ENCODE assay signal across 39 cellular contexts in genomic region chr1:223647249-223647648, GRCh38. TPM values are rescaled to one million over a fixed set of nuclear protein-coding genes. Genes with fewer than 3 reads are reported as not detected.
"Had no signal": no experiment of that assay in that cellular context is flagged by ENCODE, and none has a peak within 500 bp of the region (broad histone marks: within the 10 kb centered on the region; RNA-seq: fewer than 3 reads in every experiment).

No MANE protein-coding gene starts in this region.

- ATAC-seq: activated CD8-positive, alpha-beta T cell treated with anti-CD3 and anti-CD28 coated beads for 36 hours; activated naive CD4-positive, alpha-beta T cell treated with anti-CD3 and anti-CD28 coated beads, Interleukin-2, amount 50 U/mL, for 72 hours; activated T-cell treated with anti-CD3 and anti-CD28 coated beads, Interleukin-2, amount 50 U/mL, for 4 hours; activated T-cell treated with anti-CD3 and anti-CD28 coated beads, Interleukin-2, amount 50 U/mL, for 72 hours; activated T-helper 17 cell treated with anti-CD3 and anti-CD28 coated beads, Interleukin-2, amount 50 U/mL, for 72 hours; body of pancreas had no signal

- H3K27ac Mint-ChIP-seq: activated B cell treated with CpG ODN at 0.5 μM for 24 hours; activated CD4-positive, alpha-beta memory T cell treated with anti-CD3 and anti-CD28 coated beads for 36 hours; activated CD4-positive, alpha-beta T cell treated with anti-CD3 and anti-CD28 coated beads, Interleukin-2, amount 10 ng/mL, durations not matched to agents 24 days and 14 days; activated CD8-positive, alpha-beta T cell treated with anti-CD3 and anti-CD28 coated beads for 36 hours; activated naive CD4-positive, alpha-beta T cell treated with anti-CD3 and anti-CD28 coated beads for 36 hours; activated naive CD4-positive, alpha-beta T cell treated with anti-CD3 and anti-CD28 coated beads, Interleukin-2, amount 50 U/mL, for 72 hours; activated naive CD8-positive, alpha-beta T cell treated with anti-CD3 and anti-CD28 coated beads for 36 hours; activated T-cell treated with anti-CD3 and anti-CD28 coated beads, Interleukin-2, amount 50 U/mL, for 72 hours; activated T-helper 1 cell treated with anti-CD3 and anti-CD28 coated beads, Interleukin-12 subunit alpha, Interleukin-12 subunit beta, Interleukin-2, Interleukin-4 antibody, amounts not matched to agents 30 ng/mL and 10 ng/mL and 1 ng/mL, durations not matched to agents 14 hours and 24 hours and 36 hours; activated T-helper 17 cell treated with anti-CD3 and anti-CD28 coated beads, Interleukin-2, amount 50 U/mL, for 72 hours; T-helper 1 cell treated with Interleukin-12 subunit alpha and Interleukin-12 subunit beta and Interleukin-4 antibody, amounts not matched to agents 30 μg/mL and 1 μg/mL, for 36 hours; T-helper 2 cell treated with Interferon-gamma antibody and Interleukin-4, amounts not matched to agents 5 μg/mL and 100 μg/mL, for 36 hours had no signal

- H3K27me3 ChIP-seq: adrenal gland, body of pancreas, brain microvascular endothelial cell, breast epithelium had no signal

- H3K27ac ChIP-seq: adrenal gland, body of pancreas, brain microvascular endothelial cell, breast epithelium, WERI-Rb-1 had no signal

- H3K9me3 ChIP-seq: adrenal gland, body of pancreas, breast epithelium had no signal

- H3K36me3 ChIP-seq: adrenal gland, brain microvascular endothelial cell, breast epithelium, WERI-Rb-1 had no signal

- H3K4me3 Mint-ChIP-seq: activated B cell treated with CpG ODN at 0.5 μM for 24 hours; activated CD4-positive, alpha-beta memory T cell treated with anti-CD3 and anti-CD28 coated beads for 36 hours; activated CD4-positive, alpha-beta T cell treated with anti-CD3 and anti-CD28 coated beads, Interleukin-2, amount 10 ng/mL, durations not matched to agents 24 days and 14 days; activated CD8-positive, alpha-beta T cell treated with anti-CD3 and anti-CD28 coated beads for 36 hours; activated naive CD4-positive, alpha-beta T cell treated with anti-CD3 and anti-CD28 coated beads for 36 hours; activated naive CD8-positive, alpha-beta T cell treated with anti-CD3 and anti-CD28 coated beads for 36 hours; activated T-cell treated with anti-CD3 and anti-CD28 coated beads, Interleukin-2, amount 50 U/mL, for 4 hours; activated T-cell treated with anti-CD3 and anti-CD28 coated beads, Interleukin-2, amount 50 U/mL, for 72 hours; activated T-helper 1 cell treated with anti-CD3 and anti-CD28 coated beads, Interleukin-12 subunit alpha, Interleukin-12 subunit beta, Interleukin-2, Interleukin-4 antibody, amounts not matched to agents 30 ng/mL and 10 ng/mL and 1 ng/mL, durations not matched to agents 14 hours and 24 hours and 36 hours; activated T-helper 17 cell treated with anti-CD3 and anti-CD28 coated beads, Interleukin-2, amount 50 U/mL, for 72 hours; T-helper 1 cell treated with Interleukin-12 subunit alpha and Interleukin-12 subunit beta and Interleukin-4 antibody, amounts not matched to agents 30 μg/mL and 1 μg/mL, for 36 hours; T-helper 2 cell treated with Interferon-gamma antibody and Interleukin-4, amounts not matched to agents 5 μg/mL and 100 μg/mL, for 36 hours had no signal

- H3K4me1 Mint-ChIP-seq: activated B cell treated with CpG ODN at 0.5 μM for 24 hours; activated CD4-positive, alpha-beta T cell treated with anti-CD3 and anti-CD28 coated beads, Interleukin-2, amount 10 ng/mL, durations not matched to agents 24 days and 14 days; activated naive CD8-positive, alpha-beta T cell treated with anti-CD3 and anti-CD28 coated beads for 36 hours; activated T-helper 17 cell treated with anti-CD3 and anti-CD28 coated beads, Interleukin-2, amount 50 U/mL, for 72 hours had no signal

- H3K9me3 Mint-ChIP-seq: activated B cell treated with CpG ODN at 0.5 μM for 24 hours; activated CD4-positive, alpha-beta memory T cell treated with anti-CD3 and anti-CD28 coated beads for 36 hours; activated CD4-positive, alpha-beta T cell treated with anti-CD3 and anti-CD28 coated beads, Interleukin-2, amount 10 ng/mL, durations not matched to agents 24 days and 14 days; activated CD8-positive, alpha-beta T cell treated with anti-CD3 and anti-CD28 coated beads for 36 hours; activated naive CD4-positive, alpha-beta T cell treated with anti-CD3 and anti-CD28 coated beads for 36 hours; activated naive CD4-positive, alpha-beta T cell treated with anti-CD3 and anti-CD28 coated beads, Interleukin-2, amount 50 U/mL, for 72 hours; activated naive CD8-positive, alpha-beta T cell treated with anti-CD3 and anti-CD28 coated beads for 36 hours; activated T-cell treated with anti-CD3 and anti-CD28 coated beads, Interleukin-2, amount 50 U/mL, for 4 hours; activated T-cell treated with anti-CD3 and anti-CD28 coated beads, Interleukin-2, amount 50 U/mL, for 72 hours; activated T-helper 1 cell treated with anti-CD3 and anti-CD28 coated beads, Interleukin-12 subunit alpha, Interleukin-12 subunit beta, Interleukin-2, Interleukin-4 antibody, amounts not matched to agents 30 ng/mL and 10 ng/mL and 1 ng/mL, durations not matched to agents 14 hours and 24 hours and 36 hours; activated T-helper 17 cell treated with anti-CD3 and anti-CD28 coated beads, Interleukin-2, amount 50 U/mL, for 72 hours; T-helper 1 cell treated with Interleukin-12 subunit alpha and Interleukin-12 subunit beta and Interleukin-4 antibody, amounts not matched to agents 30 μg/mL and 1 μg/mL, for 36 hours; T-helper 2 cell treated with Interferon-gamma antibody and Interleukin-4, amounts not matched to agents 5 μg/mL and 100 μg/mL, for 36 hours had no signal

- H3K36me3 Mint-ChIP-seq: activated CD4-positive, alpha-beta memory T cell treated with anti-CD3 and anti-CD28 coated beads for 36 hours; activated naive CD4-positive, alpha-beta T cell treated with anti-CD3 and anti-CD28 coated beads, Interleukin-2, amount 50 U/mL, for 72 hours; activated naive CD8-positive, alpha-beta T cell treated with anti-CD3 and anti-CD28 coated beads for 36 hours had no signal

- DNase-seq: activated B cell treated with CpG ODN at 0.5 μM for 24 hours; activated CD4-positive, alpha-beta memory T cell treated with anti-CD3 and anti-CD28 coated beads for 36 hours; activated CD4-positive, alpha-beta T cell treated with anti-CD3 and anti-CD28 coated beads for 4 hours; activated CD4-positive, alpha-beta T cell treated with anti-CD3 and anti-CD28 coated beads, Interleukin-2, amount 10 ng/mL, durations not matched to agents 24 days and 14 days; activated CD4-positive, alpha-beta T cell treated with anti-CD3 and anti-CD28 coated beads, Interleukin-2, amount 50 U/mL, for 1 hour; activated CD4-positive, alpha-beta T cell treated with anti-CD3 and anti-CD28 coated beads, Interleukin-2, amount 50 U/mL, for 4 hours; activated CD4-positive, CD25-positive, alpha-beta regulatory T cell treated with anti-CD3 and anti-CD28 coated beads, Interleukin-2, amount 50 U/mL, for 72 hours; activated CD8-positive, alpha-beta memory T cell treated with anti-CD3 and anti-CD28 coated beads, Interleukin-2, amount 50 U/mL, for 4 hours; activated CD8-positive, alpha-beta T cell treated with anti-CD3 and anti-CD28 coated beads for 36 hours; activated effector memory CD4-positive, alpha-beta T cell treated with anti-CD3 and anti-CD28 coated beads, Interleukin-2, amount 50 U/mL, for 16 hours; activated gamma-delta T cell treated with Interleukin-2 at 50 U/mL for 16 hours; activated naive CD4-positive, alpha-beta T cell; activated naive CD4-positive, alpha-beta T cell treated with anti-CD3 and anti-CD28 coated beads for 36 hours; activated naive CD4-positive, alpha-beta T cell treated with anti-CD3 and anti-CD28 coated beads, Interleukin-2, amount 50 U/mL, for 16 hours; activated naive CD8-positive, alpha-beta T cell treated with anti-CD3 and anti-CD28 coated beads for 36 hours; activated T-cell treated with anti-CD3 and anti-CD28 coated beads for 4 hours; activated T-cell treated with anti-CD3 and anti-CD28 coated beads, Interleukin-2, amount 50 U/mL, for 1 hour; activated T-cell treated with anti-CD3 and anti-CD28 coated beads, Interleukin-2, amount 50 U/mL, for 4 hours; activated T-cell treated with anti-CD3 and anti-CD28 coated beads, Interleukin-2, amount 50 U/mL, for 72 hours; adrenal gland; amniotic stem cell; aorta; body of pancreas; brain microvascular endothelial cell; central memory CD4-positive, alpha-beta T cell; T-helper 1 cell; T-helper 2 cell; T-helper 9 cell; WERI-Rb-1 had no signal

- H3K4me3 ChIP-seq: adrenal gland, body of pancreas, breast epithelium had no signal

- H3K4me1 ChIP-seq: adrenal gland, breast epithelium had no signal

RNA-seq across cellular contexts. Expression of gene CAPN8, which starts 18.3 kb away (rescaled TPM):
- total RNA-seq: activated B cell treated with CpG ODN at 0.5 μM for 24 hours; activated CD4-positive, alpha-beta memory T cell treated with anti-CD3 and anti-CD28 coated beads for 36 hours; activated CD4-positive, alpha-beta T cell treated with anti-CD3 and anti-CD28 coated beads, Interleukin-2, amount 10 ng/mL, durations not matched to agents 24 days and 14 days; activated CD8-positive, alpha-beta memory T cell treated with anti-CD3 and anti-CD28 coated beads for 36 hours; activated CD8-positive, alpha-beta T cell treated with anti-CD3 and anti-CD28 coated beads for 36 hours; activated naive CD4-positive, alpha-beta T cell treated with anti-CD3 and anti-CD28 coated beads for 36 hours; activated naive CD4-positive, alpha-beta T cell treated with anti-CD3 and anti-CD28 coated beads, Interleukin-2, amount 50 U/mL, for 72 hours; activated naive CD8-positive, alpha-beta T cell treated with anti-CD3 and anti-CD28 coated beads for 36 hours; activated T-cell treated with anti-CD3 and anti-CD28 coated beads, Interleukin-2, amount 50 U/mL, for 4 hours; activated T-cell treated with anti-CD3 and anti-CD28 coated beads, Interleukin-2, amount 50 U/mL, for 72 hours; activated T-helper 1 cell treated with anti-CD3 and anti-CD28 coated beads, Interleukin-12 subunit alpha, Interleukin-12 subunit beta, Interleukin-2, Interleukin-4 antibody, amounts not matched to agents 30 ng/mL and 10 ng/mL and 1 ng/mL, durations not matched to agents 14 hours and 24 hours and 36 hours; activated T-helper 17 cell treated with anti-CD3 and anti-CD28 coated beads, Interleukin-2, amount 50 U/mL, for 72 hours; astrocyte; cardiac septum; cerebellum had no signal
